ENCODE assay signal across 22 cellular contexts in the genomic region with DNA sequence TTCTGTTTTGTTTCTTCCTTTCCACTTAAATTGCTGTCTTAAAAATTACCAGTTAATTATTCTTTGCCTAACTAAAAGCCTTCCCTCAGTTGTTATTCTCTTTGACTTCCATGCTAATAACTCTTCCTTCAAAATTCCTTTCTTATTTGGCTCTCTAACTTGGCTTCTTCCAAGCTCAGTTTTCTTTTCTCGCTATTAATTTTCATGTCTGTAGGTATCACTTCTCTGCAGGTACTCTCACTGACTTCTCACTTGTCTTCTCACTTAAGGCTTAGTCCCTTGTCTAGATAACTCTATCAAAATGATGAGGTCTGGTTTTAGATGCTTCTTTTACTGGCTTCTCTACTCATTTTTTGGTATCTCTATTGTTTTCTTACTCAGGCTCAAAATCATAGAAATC.
"Had no signal": no experiment of that assay in that cellular context is flagged by ENCODE, and none has a peak within 500 bp of the region (broad histone marks: within the 10 kb centered on the region; RNA-seq: fewer than 3 reads in every experiment).

No MANE protein-coding gene starts in this region.

- H3K4me1 Mint-ChIP-seq: activated B cell treated with CpG ODN at 0.5 μM for 24 hours had no signal

- H3K36me3 ChIP-seq: colonic mucosa, esophagus muscularis mucosa, gastrocnemius medialis, ovary, prostate gland, right atrium auricular region, uterus had no signal

- H3K9me3 ChIP-seq: colonic mucosa, esophagus muscularis mucosa, gastrocnemius medialis, ovary, prostate gland, right atrium auricular region, spleen, testis, uterus had no signal

- H3K27ac Mint-ChIP-seq: activated B cell treated with CpG ODN at 0.5 μM for 24 hours; activated CD8-positive, alpha-beta memory T cell treated with anti-CD3 and anti-CD28 coated beads, Interleukin-2, amount 10 ng/mL, durations not matched to agents 7 days and 5 days; activated CD8-positive, alpha-beta T cell treated with anti-CD3 and anti-CD28 coated beads for 36 hours; effector memory CD8-positive, alpha-beta T cell had no signal

- H3K4me3 Mint-ChIP-seq: activated B cell treated with CpG ODN at 0.5 μM for 24 hours; activated CD8-positive, alpha-beta memory T cell treated with anti-CD3 and anti-CD28 coated beads, Interleukin-2, amount 10 ng/mL, durations not matched to agents 7 days and 5 days; activated CD8-positive, alpha-beta T cell treated with anti-CD3 and anti-CD28 coated beads for 36 hours; effector memory CD8-positive, alpha-beta T cell; T-cell had no signal

- H3K27me3 ChIP-seq: colonic mucosa, dorsolateral prefrontal cortex, esophagus muscularis mucosa, gastrocnemius medialis, ovary, right atrium auricular region, spleen, testis, uterus had no signal

- ATAC-seq: activated CD8-positive, alpha-beta memory T cell treated with anti-CD3 and anti-CD28 coated beads, Interleukin-2, amount 10 ng/mL, durations not matched to agents 7 days and 5 days; activated CD8-positive, alpha-beta T cell treated with anti-CD3 and anti-CD28 coated beads for 36 hours; activated naive CD4-positive, alpha-beta T cell treated with anti-CD3 and anti-CD28 coated beads, Interleukin-2, amount 50 U/mL, for 72 hours had no signal

- H3K27me3 Mint-ChIP-seq: activated B cell treated with CpG ODN at 0.5 μM for 24 hours; activated CD8-positive, alpha-beta memory T cell treated with anti-CD3 and anti-CD28 coated beads, Interleukin-2, amount 10 ng/mL, durations not matched to agents 7 days and 5 days; activated CD8-positive, alpha-beta T cell treated with anti-CD3 and anti-CD28 coated beads for 36 hours; effector memory CD8-positive, alpha-beta T cell; T-cell had no signal

- DNase-seq: activated B cell treated with CpG ODN at 0.5 μM for 24 hours; activated CD4-positive, alpha-beta T cell treated with anti-CD3 and anti-CD28 coated beads for 4 hours; activated CD8-positive, alpha-beta memory T cell treated with anti-CD3 and anti-CD28 coated beads, Interleukin-2, amount 10 ng/mL, durations not matched to agents 7 days and 5 days; activated CD8-positive, alpha-beta T cell treated with anti-CD3 and anti-CD28 coated beads for 36 hours; activated T-cell treated with anti-CD3 and anti-CD28 coated beads for 4 hours; colonic mucosa; dorsolateral prefrontal cortex; effector memory CD8-positive, alpha-beta T cell; gastrocnemius medialis; islet precursor cell; left cardiac atrium; ovary; spleen; stimulated activated CD4-positive, alpha-beta T cell treated with anti-CD3 and anti-CD28 coated beads, Interleukin-4, amount 100 ng/mL, for 1 hour; T-cell; T1000; testis; uterus had no signal

- H3K4me3 ChIP-seq: colonic mucosa, dorsolateral prefrontal cortex, esophagus muscularis mucosa, gastrocnemius medialis, ovary, prostate gland, right atrium auricular region, testis, uterus had no signal

- H3K9me3 Mint-ChIP-seq: activated B cell treated with CpG ODN at 0.5 μM for 24 hours; activated CD8-positive, alpha-beta T cell treated with anti-CD3 and anti-CD28 coated beads for 36 hours; activated naive CD4-positive, alpha-beta T cell treated with anti-CD3 and anti-CD28 coated beads, Interleukin-2, amount 50 U/mL, for 72 hours; effector memory CD8-positive, alpha-beta T cell; T-cell had no signal

- H3K4me1 ChIP-seq: colonic mucosa, gastrocnemius medialis, prostate gland, right atrium auricular region, uterus had no signal

- H3K27ac ChIP-seq: colonic mucosa, dorsolateral prefrontal cortex, esophagus muscularis mucosa, gastrocnemius medialis, ovary, prostate gland, right atrium auricular region, testis, uterus had no signal
